In genomic region chr6:109073344-109074235, GRCh38 we compare ENCODE assay signal across 8 cellular contexts. TPM values are rescaled to one million over a fixed set of nuclear protein-coding genes. Genes with fewer than 3 reads are reported as not detected.
A peak's percentile ranks its signal among the peaks of the same experiment; 100 is the strongest.
DNase-seq lines count a peak whose midpoint lies in the region; ATAC-seq, FAIRE-seq and TF ChIP-seq lines count a peak whose summit lies in the region.

No MANE protein-coding gene starts in this region.

- TF ChIP-seq POLR2A in HepG2 (IDR thresholded peaks at IDR 0.05; ENCODE audit: insufficient read depth in 1 of 2, low read depth in 2 of 2, low read length in 2 of 2) (no peak), suprapubic skin (IDR thresholded peaks at IDR 0.05) (no peak)

- in situ Hi-C loops in HepG2 (cut with HindIII; ENCODE audit: extremely low pct_ligation_motif_present, low pct_unique_long_range_greater_than_20kb) = loop anchor here (10.0 kb wide), 1 partner anchor 159 kb away; no protein-coding TSS in a partner anchor

- TF ChIP-seq EP300 in HepG2 (IDR thresholded peaks at IDR 0.05; ENCODE audit: low read depth in 2 of 2, low read length in 2 of 2) = no peak
- TF ChIP-seq EP300 in HepG2 (CRISPR knock-in tag; IDR thresholded peaks at IDR 0.05; ENCODE audit: borderline replicate concordance) = no peak
- no peak for TF ChIP-seq EP300 in suprapubic skin (IDR thresholded peaks at IDR 0.05)

- peaks cover 5% of the 10 kb centered on the region; the same call in 1 of the 2 replicates for H3K4me1 ChIP-seq in HepG2 (ENCODE audit: insufficient read depth, low read length)
- peaks cover 27% of the 10 kb centered on the region for H3K4me1 ChIP-seq in suprapubic skin

- H2AFZ ChIP-seq in HepG2 (ENCODE audit: low read length) = no peak overlapping the region

- H3K36me3 ChIP-seq in HepG2 (replicated peaks in 1 of 2; ENCODE audit: control insufficient read depth in 1 of 2, insufficient read depth in 2 of 2, low read length in 2 of 2) = no peaks in the 10 kb centered on the region
- H3K36me3 ChIP-seq in suprapubic skin = no peaks in the 10 kb centered on the region

- no peaks in the 10 kb centered on the region for H3K36me3 Mint-ChIP-seq in chondrocyte (ENCODE audit: low read depth)

- no peak overlapping the region for H3K27ac Mint-ChIP-seq in chondrocyte (ENCODE audit: unreplicated experiment)

- H3K27ac ChIP-seq in HepG2 (ENCODE audit: extremely low read length, insufficient read depth, low read length) (no peak overlapping the region), suprapubic skin (no peak overlapping the region)

- H3K4me1 Mint-ChIP-seq in chondrocyte (ENCODE audit: low read depth) = peaks cover 10% of the 10 kb centered on the region

- FAIRE-seq in HepG2 (lab: Jason Lieb, UNC) = peak; percentile 89

- H3K4me3 ChIP-seq in HepG2 (replicated peaks in 1 of 3; ENCODE audit: insufficient read depth in 1 of 3, low read depth in 2 of 3, low read length in 3 of 3) (no peak overlapping the region), suprapubic skin (no peak overlapping the region)

- peaks cover 2% of the 10 kb centered on the region for H3K79me2 ChIP-seq in HepG2 (ENCODE audit: insufficient read depth, low read length)

- no peak overlapping the region for H3K4me2 ChIP-seq in HepG2 (ENCODE audit: low read depth, low read length)

- H3K4me3 Mint-ChIP-seq in chondrocyte (ENCODE audit: unreplicated experiment) = no peak overlapping the region

- WGBS in HepG2 (ENCODE audit: low lambda C conversion rate) = 54% methylated on average over 7 of the region's 7 CpGs
- 48% methylated on average over 7 of the region's 7 CpGs for WGBS in suprapubic skin

- peak in 2 of 3 donors; percentile 5 to 73 for DNase-seq in stimulated activated CD4-positive, alpha-beta T cell treated with anti-CD3 and anti-CD28 coated beads, Interleukin-12 subunit alpha, Interleukin-12 subunit beta, amount 100 ng/mL, for 48 hours (ENCODE audit: low read depth in 2 of 3, low spot score in 1 of 3)
- DNase-seq in stimulated activated CD4-positive, alpha-beta T cell treated with anti-CD3 and anti-CD28 coated beads, Interleukin-4, amount 100 ng/mL, for 1 hour = no peak
- DNase-seq in NCI-H146 (lab: John Stamatoyannopoulos, UW) = peak; percentile 61
- DNase-seq in T-helper 1 cell = peak in 4 of 5 donors; percentile 28 to 64 (median 46)
- no peak for DNase-seq in chondrocyte (ENCODE audit: low spot score)
- peak; percentile 67 for DNase-seq in HepG2 (ENCODE audit: low spot score)
- DNase-seq in suprapubic skin (ENCODE audit: low spot score in 2 of 2) = no peak

- H3K9me3 ChIP-seq in HepG2 (ENCODE audit: low read length) = no peaks in the 10 kb centered on the region
- no peaks in the 10 kb centered on the region for H3K9me3 ChIP-seq in suprapubic skin

- peak; percentile 92 for TF ChIP-seq CTCF in chondrocyte (IDR thresholded peaks at IDR 0.05)
- TF ChIP-seq CTCF in HepG2 (CRISPR knock-in tag; IDR thresholded peaks at IDR 0.05) = peak; percentile 76
- peak; percentile 29 to 70 for TF ChIP-seq CTCF in suprapubic skin (IDR thresholded peaks at IDR 0.05)

- no peaks in the 10 kb centered on the region for H3K27me3 Mint-ChIP-seq in chondrocyte (ENCODE audit: low read depth)

- H3K9ac ChIP-seq in HepG2 (ENCODE audit: insufficient read depth, low read depth, low read length) = no peak overlapping the region

- intact Hi-C loops in HepG2 (cut with micrococcal nuclease; ENCODE audit: unreplicated experiment) = loop anchor here (1.0 to 5.0 kb wide), 5 partner anchors 66 to 531 kb away; no protein-coding TSS in a partner anchor

- H3K27me3 ChIP-seq in HepG2 (ENCODE audit: control insufficient read depth in 1 of 2, insufficient read depth in 2 of 2, low read length in 2 of 2) = no peaks in the 10 kb centered on the region
- no peaks in the 10 kb centered on the region for H3K27me3 ChIP-seq in suprapubic skin

- BruUV-seq in HepG2 (replicated peaks; lab: Mats Ljungman, UMichigan) = no TSS peak

- no peaks in the 10 kb centered on the region for H3K9me3 Mint-ChIP-seq in chondrocyte (ENCODE audit: low read depth)

- POLR2A ChIA-PET in HepG2 (lab: Yijun Ruan, JAX) = no interaction called here

- CTCF ChIA-PET in HepG2 (lab: Yijun Ruan, JAX; ENCODE audit: low intra/inter-chr PET ratio, low total read pairs) = interaction anchor here (0.8 to 1.8 kb wide), 5 partner anchors 24 to 532 kb away, joined by 3 to 18 read pairs (median 5); no protein-coding TSS in a partner anchor

- TF ChIP-seq RAD21 in HepG2 (CRISPR knock-in tag; IDR thresholded peaks at IDR 0.05) = peak; percentile 75; the same call in 1 of the 2 replicates

- H4K20me1 ChIP-seq in HepG2 (ENCODE audit: insufficient read depth, low read length) = no peaks in the 10 kb centered on the region

- ATAC-seq in HepG2 (peak; percentile 48), HG02852 (IDR thresholded peaks at IDR 0.05; ENCODE audit: unreplicated experiment) (no peak)

TF ChIP-seq in HepG2, 621 proteins besides CTCF, POLR2A, EP300 and RAD21:
- TF ChIP-seq SMC3 (IDR thresholded peaks at IDR 0.05; ENCODE audit: low read length) (peak; percentile 59; the same call in 1 of the 2 replicates), STAG1 (CRISPR knock-in tag; IDR thresholded peaks at IDR 0.05) (peak; percentile 85), ZC3H13 (CRISPR knock-in tag; IDR thresholded peaks at IDR 0.05) (no peak)

RNA-seq across cellular contexts. Expression of gene SESN1, which starts 21.1 kb away (rescaled TPM):
- total RNA-seq in chondrocyte (9.2 to 12.2 TPM (median 9.5 TPM) in 3 replicates), HepG2 (2016; rRNA removed; fragmentation: Illumina TruSeq; extraction: Trizol) (44.7 and 52.1 TPM in 2 replicates), suprapubic skin (100 to 1,000 TPM in 1 of 4 donors, 10 to 100 TPM in 3; 70.7 to 207 (median 86.7) TPM)
- 5.9 and 6.4 TPM in 2 replicates for total RNA-seq in HepG2 (2016; cell fraction: cytosol; rRNA removed; fragmentation: Illumina TruSeq; extraction: Trizol; ENCODE audit: low read depth)
- 44.0 and 53.7 TPM in 2 replicates for total RNA-seq in HepG2 (2016; cell fraction: insoluble cytoplasmic fraction; rRNA removed; fragmentation: Illumina TruSeq; extraction: Trizol)
- total RNA-seq in HepG2 (2016; cell fraction: membrane; rRNA removed; fragmentation: Illumina TruSeq; extraction: Trizol) = 18.5 and 19.2 TPM in 2 replicates
- total RNA-seq in HepG2 (2016; cell fraction: nucleus; rRNA removed; fragmentation: Illumina TruSeq; extraction: Trizol) = 41.0 and 44.1 TPM in 2 replicates
- 20.6 and 24.9 TPM in 2 replicates for polyA plus RNA-seq in HepG2 (2011; rRNA removed)
- 8.7 and 12.4 TPM in 2 replicates for polyA plus RNA-seq in HepG2 (2011; cell fraction: cytosol; rRNA removed)
- 18.6 and 19.8 TPM in 2 replicates for polyA plus RNA-seq in HepG2 (2011; cell fraction: nucleus; rRNA removed)
- polyA plus RNA-seq in HepG2 (2012) = 16.9 and 20.3 TPM in 2 replicates
- 3.6 TPM in 2 replicates for polyA plus RNA-seq in HepG2 (2016; cell fraction: cytosol; fragmentation: Illumina TruSeq; extraction: Trizol; ENCODE audit: low read depth)
- 46.8 and 47.5 TPM in 2 replicates for polyA plus RNA-seq in HepG2 (2016; cell fraction: insoluble cytoplasmic fraction; fragmentation: Illumina TruSeq; extraction: Trizol; ENCODE audit: low read depth)
- 9.9 and 10.9 TPM in 2 replicates for polyA plus RNA-seq in HepG2 (2016; cell fraction: membrane; fragmentation: Illumina TruSeq; extraction: Trizol; ENCODE audit: low read depth)
- 40.6 and 43.2 TPM in 2 replicates for polyA plus RNA-seq in HepG2 (2016; cell fraction: nucleus; fragmentation: Illumina TruSeq; extraction: Trizol; ENCODE audit: insufficient read depth, low read depth)
- polyA minus RNA-seq in HepG2 (2011; rRNA and poly(A)+ RNA removed; ENCODE audit: low replicate concordance) = 15.1 and 39.9 TPM in 2 replicates
- polyA minus RNA-seq in HepG2 (2011; cell fraction: cytosol; rRNA and poly(A)+ RNA removed) = 14.2 and 14.6 TPM in 2 replicates
- 66.0 and 72.1 TPM in 2 replicates for polyA minus RNA-seq in HepG2 (2011; cell fraction: nucleus; rRNA and poly(A)+ RNA removed)

RNA-seq across cellular contexts. Expression of gene CEP57L1, which starts 21.7 kb away (rescaled TPM):
- 14.0 to 18.3 TPM (median 16.6 TPM) in 3 replicates for total RNA-seq in chondrocyte
- 15.5 and 20.7 TPM in 2 replicates for total RNA-seq in HepG2 (2016; rRNA removed; fragmentation: Illumina TruSeq; extraction: Trizol)
- total RNA-seq in HepG2 (2016; cell fraction: cytosol; rRNA removed; fragmentation: Illumina TruSeq; extraction: Trizol; ENCODE audit: low read depth) = 20.5 and 21.1 TPM in 2 replicates
- 16.4 and 22.3 TPM in 2 replicates for total RNA-seq in HepG2 (2016; cell fraction: insoluble cytoplasmic fraction; rRNA removed; fragmentation: Illumina TruSeq; extraction: Trizol)
- 12.0 and 13.3 TPM in 2 replicates for total RNA-seq in HepG2 (2016; cell fraction: membrane; rRNA removed; fragmentation: Illumina TruSeq; extraction: Trizol)
- total RNA-seq in HepG2 (2016; cell fraction: nucleus; rRNA removed; fragmentation: Illumina TruSeq; extraction: Trizol) = 12.7 and 13.1 TPM in 2 replicates
- polyA plus RNA-seq in HepG2 (2011; rRNA removed) = 5.5 and 7.7 TPM in 2 replicates
- polyA plus RNA-seq in HepG2 (2011; cell fraction: cytosol; rRNA removed) = 2.6 TPM in 2 replicates
- polyA plus RNA-seq in HepG2 (2011; cell fraction: nucleus; rRNA removed) = 3.6 and 5.3 TPM in 2 replicates
- polyA plus RNA-seq in HepG2 (2012) = 3.4 and 6.8 TPM in 2 replicates
- 1.7 and 3.0 TPM in 2 replicates for polyA plus RNA-seq in HepG2 (2016; cell fraction: cytosol; fragmentation: Illumina TruSeq; extraction: Trizol; ENCODE audit: low read depth)
- 15.9 and 16.9 TPM in 2 replicates for polyA plus RNA-seq in HepG2 (2016; cell fraction: insoluble cytoplasmic fraction; fragmentation: Illumina TruSeq; extraction: Trizol; ENCODE audit: low read depth)
- polyA plus RNA-seq in HepG2 (2016; cell fraction: membrane; fragmentation: Illumina TruSeq; extraction: Trizol; ENCODE audit: low read depth) = 4.1 and 4.6 TPM in 2 replicates
- polyA plus RNA-seq in HepG2 (2016; cell fraction: nucleus; fragmentation: Illumina TruSeq; extraction: Trizol; ENCODE audit: insufficient read depth, low read depth) = 9.7 and 9.9 TPM in 2 replicates
- 3.1 and 14.4 TPM in 2 replicates for polyA minus RNA-seq in HepG2 (2011; rRNA and poly(A)+ RNA removed; ENCODE audit: low replicate concordance)
- 6.2 and 6.4 TPM in 2 replicates for polyA minus RNA-seq in HepG2 (2011; cell fraction: cytosol; rRNA and poly(A)+ RNA removed)
- polyA minus RNA-seq in HepG2 (2011; cell fraction: nucleus; rRNA and poly(A)+ RNA removed) = 15.9 and 20.3 TPM in 2 replicates
- total RNA-seq in suprapubic skin = 10 to 100 TPM; 10.3 to 18.8 (median 13.8) TPM

Comparison
In these comparisons a context has a peak if more than half of its experiments do, and no peak if none do; other contexts are left out.
1. DNase-seq: peak in stimulated activated CD4-positive, alpha-beta T cell treated with anti-CD3 and anti-CD28 coated beads, Interleukin-12 subunit alpha, Interleukin-12 subunit beta, amount 100 ng/mL, for 48 hours (2 of 3), NCI-H146 (single experiment), T-helper 1 cell (4 of 5) and HepG2 (single experiment); none in stimulated activated CD4-positive, alpha-beta T cell treated with anti-CD3 and anti-CD28 coated beads, Interleukin-4, amount 100 ng/mL, for 1 hour (single experiment), chondrocyte (single experiment) and suprapubic skin (0 of 2).
2. Peak in every context shown above with its lines, with median percentiles within 50 percentile points of each other: CTCF ChIP-seq.